ENCODE assay signal across 8 cellular contexts in genomic region chr5:160439205-160439600, GRCh38. TPM values are rescaled to one million over a fixed set of nuclear protein-coding genes. Genes with fewer than 3 reads are reported as not detected.
A peak's percentile ranks its signal among the peaks of the same experiment; 100 is the strongest.
DNase-seq lines count a peak whose midpoint lies in the region; ATAC-seq, FAIRE-seq and TF ChIP-seq lines count a peak whose summit lies in the region.

No MANE protein-coding gene starts in this region.

- no peaks in the 10 kb centered on the region for H3K27me3 ChIP-seq in bronchial epithelial cell (ENCODE audit: control insufficient read depth, insufficient read depth, low read length)

- TF ChIP-seq CTCF in WI38 (IDR thresholded peaks at IDR 0.05; ENCODE audit: low read depth, low read length) (peak; percentile 77), bronchial epithelial cell (IDR thresholded peaks at IDR 0.05; ENCODE audit: insufficient read depth, low read length, severe bottlenecking) (peak; percentile 91)

- in situ Hi-C loops in ACHN (cut with HindIII; ENCODE audit: low pct_ligation_motif_present, low pct_unique_long_range_greater_than_20kb, low sequenced_read_pairs): no loop called here

- ATAC-seq in GM18861 (IDR thresholded peaks at IDR 0.05; ENCODE audit: unreplicated experiment) (peak; percentile 34), HG03095 (IDR thresholded peaks at IDR 0.05; ENCODE audit: unreplicated experiment) (peak; percentile 53)

- DNase-seq in ACHN (peak; percentile 69), NCI-H2107 treated with DMSO at 0.1 percent for 48 hours (lab: John Stamatoyannopoulos, UW; ENCODE audit: unreplicated experiment) (peak; percentile 53), bronchial epithelial cell (ENCODE audit: low read depth) (peak; percentile 69)
- peak; percentile 83 to 94 (median 87) for DNase-seq in stimulated activated CD4-positive, alpha-beta T cell treated with anti-CD3 and anti-CD28 coated beads, Interleukin-12 subunit alpha, Interleukin-12 subunit beta, amount 100 ng/mL, for 48 hours (ENCODE audit: low read depth in 2 of 3, low spot score in 1 of 3)

- FAIRE-seq in bronchial epithelial cell (lab: Jason Lieb, UNC) (no peak), islet of Langerhans (lab: Jason Lieb, UNC) (peak; percentile 90)

- H3K4me3 ChIP-seq in WI38 (ENCODE audit: low read depth, low read length) (peak overlapping the region; percentile 59), bronchial epithelial cell (ENCODE audit: low read depth, low read length) (peak overlapping the region; percentile 29)

- H3K36me3 ChIP-seq in bronchial epithelial cell (ENCODE audit: control insufficient read depth, insufficient read depth, low read length): no peaks in the 10 kb centered on the region

RNA-seq across cellular contexts. Expression of gene PTTG1, which starts 17.5 kb away (rescaled TPM):
- 36.9 and 44.4 TPM in 2 replicates for total RNA-seq in bronchial epithelial cell

RNA-seq across cellular contexts. Expression of gene SLU7, which starts 20.3 kb away (rescaled TPM):
- 51.3 and 69.8 TPM in 2 replicates for total RNA-seq in bronchial epithelial cell

RNA-seq across cellular contexts. Expression of gene FAM200C, which starts 39.3 kb away (rescaled TPM):
- total RNA-seq in bronchial epithelial cell: 1.1 and 3.2 TPM in 2 replicates

Comparison
In these comparisons a context has a peak if more than half of its experiments do, and no peak if none do; other contexts are left out.
1. Peak in every context shown above with its lines: DNase-seq, ATAC-seq and H3K4me3 ChIP-seq.